ENCODE assay signal across 8 cellular contexts in the genomic region with DNA sequence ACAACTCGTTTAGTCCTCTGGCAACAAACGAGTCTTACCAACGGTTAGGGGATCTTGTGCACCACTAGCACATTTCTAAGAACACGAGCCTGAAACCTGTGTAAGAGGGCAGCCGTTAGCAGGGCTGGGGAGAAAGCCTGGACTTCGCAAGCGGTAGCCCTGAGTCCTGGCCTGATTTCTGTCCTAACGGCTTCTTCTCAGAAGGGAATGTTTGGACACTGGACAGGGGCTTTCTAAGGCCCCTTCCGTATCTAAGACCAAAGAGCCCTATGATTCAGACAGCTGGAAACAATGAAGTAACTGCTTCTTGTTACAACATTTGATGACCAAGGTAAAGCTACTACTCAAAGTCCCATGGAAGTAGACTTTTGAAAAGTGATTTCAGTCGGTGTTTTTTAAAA. TPM values are rescaled to one million over a fixed set of nuclear protein-coding genes. Genes with fewer than 3 reads are reported as not detected.
DNase-seq lines count a peak whose midpoint lies in the region; ATAC-seq and TF ChIP-seq lines count a peak whose summit lies in the region.

No MANE protein-coding gene starts in this region.

- H3K4me3 ChIP-seq in Panc1 (ENCODE audit: low read depth in 2 of 2, low read length in 2 of 2) (peak overlapping the region; percentile 63 to 81), esophagus squamous epithelium (peak overlapping the region in 3 of 4 donors; percentile 75 to 96 (median 94)), prostate gland (peak overlapping the region; percentile 92 to 98)

- H3K27me3 ChIP-seq in Panc1 (ENCODE audit: control insufficient read depth, insufficient read depth, low read length) (no peaks in the 10 kb centered on the region), esophagus squamous epithelium (peaks cover 0 to 5% (median 0%) of the 10 kb centered on the region in 4 donors), prostate gland (replicated peaks; ENCODE audit: insufficient read depth) (no peaks in the 10 kb centered on the region)

- ATAC-seq in Panc1: no peak
- no peak for ATAC-seq in HG02571 (IDR thresholded peaks at IDR 0.05; ENCODE audit: unreplicated experiment)

- WGBS in esophagus squamous epithelium, 2 donors: 19 to 20% methylated on average over 10 of the region's 10 CpGs
- WGBS in prostate gland: 20% methylated on average over 10 of the region's 10 CpGs

- intact Hi-C loops in Panc1 (cut with micrococcal nuclease; ENCODE audit: unreplicated experiment) (loop anchor here (10.0 kb wide), 1 partner anchor 302 kb away; no protein-coding TSS in a partner anchor), esophagus squamous epithelium (cut with DNase I) (loop anchor here (10.0 kb wide), 1 partner anchor 208 kb away; a partner anchor contains a TSS), prostate gland (cut with DNase I) (loop anchor here (2.0 to 10.0 kb wide), 2 partner anchors 42 to 302 kb away; no protein-coding TSS in a partner anchor)

- peaks cover 46% of the 10 kb centered on the region for H3K4me1 ChIP-seq in Panc1 (ENCODE audit: control insufficient read depth, insufficient read depth, low read length)
- H3K4me1 ChIP-seq in esophagus squamous epithelium: peaks cover 25 to 82% (median 44%) of the 10 kb centered on the region in 3 donors
- H3K4me1 ChIP-seq in prostate gland (replicated peaks): peaks cover 37% of the 10 kb centered on the region

- POLR2A ChIA-PET in Panc1 (lab: Charles Lee): no interaction called here
- POLR2A ChIA-PET in GM10248 (lab: Yijun Ruan, JAX): no interaction called here

- H3K9me3 ChIP-seq in Panc1 (ENCODE audit: control insufficient read depth, insufficient read depth, low read depth, low read length) (no peaks in the 10 kb centered on the region), esophagus squamous epithelium (no peaks in the 10 kb centered on the region), prostate gland (no peaks in the 10 kb centered on the region)

- BruUV-seq in Panc1 (replicated peaks; lab: Mats Ljungman, UMichigan): no TSS peak

- no peak for TF ChIP-seq POLR2A in esophagus squamous epithelium (IDR thresholded peaks at IDR 0.05)
- TF ChIP-seq POLR2A in prostate gland (IDR thresholded peaks at IDR 0.05): no peak

- peak; percentile 59 for DNase-seq in DMS79 treated with DMSO at 0.1 percent for 48 hours (lab: John Stamatoyannopoulos, UW)
- no peak for DNase-seq in DMS79 (lab: John Stamatoyannopoulos, UW)
- no peak for DNase-seq in Panc1 (ENCODE audit: low read depth, low spot score)
- no peak for DNase-seq in esophagus squamous epithelium (lab: John Stamatoyannopoulos, UW)
- DNase-seq in prostate gland (ENCODE audit: low spot score): no peak
- DNase-seq in GM10248 (ENCODE audit: extremely low spot score): no peak
- DNase-seq in NCI-H1694 (lab: John Stamatoyannopoulos, UW): no peak

- H3K27ac ChIP-seq in Panc1 (ENCODE audit: low read length) (peak overlapping the region; percentile 94), esophagus squamous epithelium (peak overlapping the region in 3 of 4 donors; percentile 97 to 99 (median 97)), prostate gland (peak overlapping the region; percentile 97 to 99)

- in situ Hi-C loops in Panc1 (cut with HindIII; ENCODE audit: low pct_unique_long_range_greater_than_20kb, low sequenced_read_pairs): no loop called here

- H3K36me3 ChIP-seq in Panc1 (ENCODE audit: control insufficient read depth, insufficient read depth, low read length) (peaks cover 2% of the 10 kb centered on the region; the same call in 1 of the 2 replicates), esophagus squamous epithelium (peaks cover 0 to 20% (median 0%) of the 10 kb centered on the region in 3 donors), prostate gland (no peaks in the 10 kb centered on the region)

- CTCF ChIA-PET in Panc1 (lab: Charles Lee): no interaction called here
- CTCF ChIA-PET in GM10248 (lab: Yijun Ruan, JAX): interaction anchor here (1.1 to 3.1 kb wide), 4 partner anchors 8 to 319 kb away, joined by 3 to 42 read pairs (median 3); no protein-coding TSS in a partner anchor

- TF ChIP-seq CTCF in Panc1 (IDR thresholded peaks at IDR 0.05) (no peak), esophagus squamous epithelium (IDR thresholded peaks at IDR 0.05) (no peak), prostate gland (IDR thresholded peaks at IDR 0.05) (no peak), GM10248 (IDR thresholded peaks at IDR 0.05; ENCODE audit: control extremely low read depth, extremely low read depth, low read depth, missing control alignments) (no peak)

RNA-seq across cellular contexts. Expression of a gene that starts 2.2 kb away (rescaled TPM):
- total RNA-seq in Panc1 (2021; ENCODE audit: unreplicated experiment) (76.8 TPM), esophagus squamous epithelium (10 to 100 TPM; 19.3 to 62.9 (median 29.4) TPM), prostate gland (100 to 1,000 TPM in 1 of 2 donors, 10 to 100 TPM in 1; 99.9 to 155 TPM)
- 40.9 TPM for polyA plus RNA-seq in Panc1 (2012; ENCODE audit: insufficient read length)
